In genomic region chr1:143698016-143698415, GRCh38 we compare ENCODE assay signal across 8 cellular contexts.
A peak's percentile ranks its signal among the peaks of the same experiment; 100 is the strongest.
DNase-seq lines count a peak whose midpoint lies in the region; ATAC-seq and TF ChIP-seq lines count a peak whose summit lies in the region.

No MANE protein-coding gene starts in this region.

- DNase-seq in AG08395 (ENCODE audit: low spot score): peak; percentile 22
- DNase-seq in H4 (ENCODE audit: low spot score): peak; percentile 18
- DNase-seq in SK-N-SH: peak; percentile 71
- DNase-seq in right cardiac atrium: peak; percentile 21 to 70 (median 49)
- no peak for DNase-seq in activated gamma-delta T cell (lab: John Stamatoyannopoulos, UW)
- no peak for DNase-seq in middle frontal gyrus (ENCODE audit: extremely low spot score, low spot score)

- H3K79me2 ChIP-seq in SK-N-SH (ENCODE audit: insufficient read depth): no peaks in the 10 kb centered on the region

- TF ChIP-seq EP300 in SK-N-SH (IDR thresholded peaks at IDR 0.05; ENCODE audit: borderline replicate concordance in 1 of 2, low read depth in 1 of 2, low read length in 1 of 2): no peak

- H3K27me3 ChIP-seq in SK-N-SH (ENCODE audit: insufficient read depth) (peaks cover 65% of the 10 kb centered on the region), right cardiac atrium (ENCODE audit: control insufficient read depth, insufficient read depth) (no peaks in the 10 kb centered on the region)

- H3K9me3 ChIP-seq in SK-N-SH: no peaks in the 10 kb centered on the region
- H3K9me3 ChIP-seq in right cardiac atrium (ENCODE audit: control insufficient read depth, low read length): no peaks in the 10 kb centered on the region

- CTCF ChIA-PET in SK-N-SH (lab: Yijun Ruan, JAX): no interaction called here

- H3K9me2 ChIP-seq in SK-N-SH: no peaks in the 10 kb centered on the region

- no peak overlapping the region for H2AFZ ChIP-seq in SK-N-SH (ENCODE audit: low read depth)

- under 1% methylated on average over 21 of the region's 21 CpGs for WGBS in SK-N-SH (ENCODE audit: low lambda C conversion rate)
- 2% methylated on average over 21 of the region's 21 CpGs for WGBS in right cardiac atrium

- H3K36me3 ChIP-seq in SK-N-SH (replicated peaks in 1 of 2; ENCODE audit: control insufficient read depth in 1 of 2, insufficient read depth in 2 of 2, low read length in 1 of 2): no peaks in the 10 kb centered on the region

- POLR2A ChIA-PET in SK-N-SH (lab: Yijun Ruan, JAX): no interaction called here

- TF ChIP-seq RAD21 in SK-N-SH (IDR thresholded peaks at IDR 0.05; ENCODE audit: low read length): peak; percentile 63

- H3K4me3 ChIP-seq in SK-N-SH (ENCODE audit: low read depth in 2 of 2, low read length in 1 of 2) (peak overlapping the region in 1 of 2 experiments; percentile 20; a peak in 1 of 4 replicates), right cardiac atrium (ENCODE audit: low read length) (no peak overlapping the region)

- TF ChIP-seq CTCF in SK-N-SH (IDR thresholded peaks at IDR 0.05): peak; percentile 72

- no peak overlapping the region for H3K27ac ChIP-seq in SK-N-SH (ENCODE audit: low read depth in 2 of 2, low read length in 1 of 2)
- H3K27ac ChIP-seq in right cardiac atrium (ENCODE audit: low read length): no peak overlapping the region

- ATAC-seq in right cardiac atrium (no peak), GM19328 (IDR thresholded peaks at IDR 0.05; ENCODE audit: unreplicated experiment) (no peak), HG03097 (IDR thresholded peaks at IDR 0.05; ENCODE audit: low FRiP score, unreplicated experiment) (no peak)

- no peak overlapping the region for H3K9ac ChIP-seq in SK-N-SH

- intact Hi-C loops in right cardiac atrium (cut with DNase I): no loop called here

- no peaks in the 10 kb centered on the region for H4K20me1 ChIP-seq in SK-N-SH (ENCODE audit: insufficient read depth)

- H3F3A ChIP-seq in SK-N-SH (replicated peaks; ENCODE audit: insufficient read depth): no peaks in the 10 kb centered on the region

- H3K4me1 ChIP-seq in SK-N-SH (ENCODE audit: control insufficient read depth in 1 of 2, insufficient read depth in 2 of 2, low read depth in 1 of 2, low read length in 1 of 2) (no peaks in the 10 kb centered on the region), right cardiac atrium (ENCODE audit: control insufficient read depth, insufficient read depth, low read length) (no peaks in the 10 kb centered on the region)

- peak overlapping the region; percentile 16; the same call in 1 of the 2 replicates for H3K4me2 ChIP-seq in SK-N-SH

TF ChIP-seq in SK-N-SH, 30 proteins besides CTCF, POLR2A, EP300 and RAD21:
- TF ChIP-seq FOSL2 (IDR thresholded peaks at IDR 0.05; ENCODE audit: borderline replicate concordance, low read depth) (no peak), SMC3 (IDR thresholded peaks at IDR 0.05; ENCODE audit: low read depth, low read length) (peak; percentile 51)
TF ChIP-seq in SK-N-SH: peak in this region for 1.

Comparison
In these comparisons a context has a peak if more than half of its experiments do, and no peak if none do; other contexts are left out.
1. DNase-seq: peak in AG08395 (single experiment), H4 (single experiment), SK-N-SH (single experiment) and right cardiac atrium (3 of 3); none in activated gamma-delta T cell (single experiment) and middle frontal gyrus (single experiment).